ENCODE assay signal across 8 cellular contexts in the genomic region with DNA sequence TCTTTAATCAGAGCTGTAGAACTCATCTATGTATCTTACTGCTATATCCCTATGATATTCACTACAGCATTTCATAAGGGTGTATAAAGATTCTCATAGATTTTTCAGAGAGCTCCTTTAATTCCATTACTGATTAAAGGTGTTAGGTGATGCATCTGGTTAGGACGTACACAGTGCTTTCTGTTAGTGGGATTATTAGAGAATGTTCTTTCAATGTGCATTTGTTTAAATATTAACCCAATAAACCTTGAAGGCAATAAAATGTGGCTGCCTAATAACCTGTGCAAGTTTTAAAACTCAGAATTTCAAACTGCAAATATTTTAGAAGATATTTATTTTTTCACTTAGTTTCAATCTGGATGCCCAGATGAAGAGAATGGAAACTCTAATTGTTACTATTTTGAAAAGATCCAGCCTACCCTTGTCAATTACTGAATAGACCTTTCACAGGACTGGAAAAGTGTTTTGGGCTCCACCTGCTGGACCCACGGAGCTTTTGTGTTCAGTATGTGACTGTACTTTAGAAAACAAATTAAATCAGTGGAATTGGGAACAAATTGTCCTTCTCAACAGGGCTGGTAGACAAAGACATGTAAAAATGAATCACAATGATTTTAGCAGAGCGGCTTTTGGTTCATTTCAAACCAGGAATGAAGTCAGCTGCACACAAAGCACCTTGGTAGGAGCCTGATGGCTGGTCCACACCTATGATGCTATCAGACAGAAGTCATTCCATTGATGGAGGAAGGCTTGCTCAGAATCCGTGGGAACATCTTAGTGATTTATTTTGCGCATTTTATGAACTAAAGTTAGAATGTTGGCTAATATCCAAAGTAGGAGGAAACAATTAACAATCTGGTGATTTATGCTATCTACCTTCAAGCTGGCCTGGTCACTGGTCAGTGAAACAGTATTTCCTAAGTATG.
DNase-seq lines count a peak whose midpoint lies in the region; ATAC-seq and TF ChIP-seq lines count a peak whose summit lies in the region.

No MANE protein-coding gene starts in this region.

- ATAC-seq in GM21529 (IDR thresholded peaks at IDR 0.05; ENCODE audit: unreplicated experiment): peak; percentile 79

- TF ChIP-seq CTCF in LNCaP clone FGC (IDR thresholded peaks at IDR 0.05; ENCODE audit: control insufficient read depth, extremely low read depth, insufficient read depth): peak; percentile 64
- TF ChIP-seq CTCF in brain microvascular endothelial cell (IDR thresholded peaks at IDR 0.05; ENCODE audit: low read depth, low read length, missing control alignments): peak; percentile 83

- no peak overlapping the region for H3K27ac ChIP-seq in brain microvascular endothelial cell

- peaks cover 21% of the 10 kb centered on the region for H3K36me3 ChIP-seq in brain microvascular endothelial cell (replicated peaks)

- peak; percentile 37 for DNase-seq in GDM1 (lab: John Stamatoyannopoulos, UW)
- no peak for DNase-seq in LNCaP clone FGC (ENCODE audit: low read depth)
- DNase-seq in SW480 (ENCODE audit: low spot score): peak; percentile 57
- peak; percentile 60 for DNase-seq in brain microvascular endothelial cell
- DNase-seq in inferior parietal cortex (ENCODE audit: extremely low spot score): peak; percentile 84
- DNase-seq in stimulated activated CD4-positive, alpha-beta T cell treated with anti-CD3 and anti-CD28 coated beads, Interleukin-15, amount 100 ng/mL, for 24 hours: peak; percentile 61
- DNase-seq in SKM-1 treated with dmso at 0.1 percent for 144 hours (lab: John Stamatoyannopoulos, UW; ENCODE audit: unreplicated experiment): no peak

- no peak overlapping the region for H3K4me3 ChIP-seq in LNCaP clone FGC (ENCODE audit: low read depth, low read length)
- H3K4me3 ChIP-seq in brain microvascular endothelial cell (ENCODE audit: low read depth, low read length): no peak overlapping the region

- in situ Hi-C loops in brain microvascular endothelial cell (cut with HindIII; ENCODE audit: low pct_ligation_motif_present, low sequenced_read_pairs): no loop called here

- H3K27me3 ChIP-seq in brain microvascular endothelial cell (replicated peaks): no peaks in the 10 kb centered on the region

Comparison
In these comparisons a context has a peak if more than half of its experiments do, and no peak if none do; other contexts are left out.
1. DNase-seq: peak in GDM1 (single experiment), SW480 (single experiment), brain microvascular endothelial cell (single experiment), inferior parietal cortex (single experiment) and stimulated activated CD4-positive, alpha-beta T cell treated with anti-CD3 and anti-CD28 coated beads, Interleukin-15, amount 100 ng/mL, for 24 hours (single experiment); none in LNCaP clone FGC (single experiment) and SKM-1 treated with dmso at 0.1 percent for 144 hours (single experiment).